23 cellular contexts compared by ENCODE assay signal in genomic region chr10:14592566-14592965, GRCh38.
DNase-seq lines count a peak whose midpoint lies in the region; ATAC-seq, FAIRE-seq and TF ChIP-seq lines count a peak whose summit lies in the region.
"Had no signal": no experiment of that assay in that cellular context is flagged by ENCODE, and none has a peak within 500 bp of the region (broad histone marks: within the 10 kb centered on the region; RNA-seq: fewer than 3 reads in every experiment).

No MANE protein-coding gene starts in this region.

- no peak overlapping the region for H3K14ac ChIP-seq in H9 (ENCODE audit: insufficient read depth, low read length)

- H3K23me2 ChIP-seq in H9 (ENCODE audit: insufficient read length, low read depth, low read length, poor library complexity, severe bottlenecking), result no peaks in the 10 kb centered on the region

- H3K9me3 ChIP-seq in breast epithelium, result no peaks in the 10 kb centered on the region
- H3K9me3 ChIP-seq in H9 (ENCODE audit: control insufficient read depth, low read depth, low read length), result no peaks in the 10 kb centered on the region
- no peaks in the 10 kb centered on the region for H3K9me3 ChIP-seq in GM12878 (replicated peaks; ENCODE audit: control insufficient read depth, insufficient read depth, low read length)
- no peaks in the 10 kb centered on the region for H3K9me3 ChIP-seq in parathyroid adenoma (ENCODE audit: control insufficient read depth, low read length)
- H3K9me3 ChIP-seq: BLaER1 had no signal

- H3T11ph ChIP-seq in H9 (ENCODE audit: low read length), result no peak overlapping the region

- no peak overlapping the region for H2BK120ac ChIP-seq in H9 (ENCODE audit: low read depth, low read length, poor library complexity, severe bottlenecking)

- H4K20me1 ChIP-seq in H9 (ENCODE audit: control insufficient read depth, insufficient read depth, insufficient read length) (no peaks in the 10 kb centered on the region), GM12878 (ENCODE audit: control insufficient read depth, insufficient read depth) (no peaks in the 10 kb centered on the region)

- H3K4me2 ChIP-seq in H9 (ENCODE audit: insufficient read depth, insufficient read length, low read length), result no peak overlapping the region
- no peak overlapping the region for H3K4me2 ChIP-seq in GM12878 (ENCODE audit: control insufficient read depth, insufficient read depth)
- no peak overlapping the region for H3K4me2 ChIP-seq in parathyroid adenoma (ENCODE audit: low read length)
- H3K4me2 ChIP-seq: BLaER1 had no signal

- no peak overlapping the region for H4K8ac ChIP-seq in H9 (replicated peaks; ENCODE audit: insufficient read length, low read depth, low read length)

- H3K36me3 Mint-ChIP-seq in MCF 10A (ENCODE audit: insufficient read depth, unreplicated experiment) (peaks cover 7% of the 10 kb centered on the region), H9 (ENCODE audit: insufficient read depth in 1 of 3, low read depth in 3 of 3) (peaks cover 5 to 18% (median 16%) of the 10 kb centered on the region in 3 experiments; a peak in 6 of 7 replicates), immature natural killer cell (peaks cover 7 to 25% (median 14%) of the 10 kb centered on the region in 3 donors)

- WGBS in H9 (ENCODE audit: extremely low coverage, insufficient read length, low lambda C conversion rate), result no CpG with 5 or more reads among the region's 6 CpGs
- WGBS in GM12878 (ENCODE audit: insufficient coverage, insufficient replicate concordance, low lambda C conversion rate, missing lambda C conversion rate), result 72% methylated on average over 6 of the region's 6 CpGs

- no peak overlapping the region for H2BK12ac ChIP-seq in H9 (ENCODE audit: insufficient read length, low read depth, low read length)

- peaks cover 22% of the 10 kb centered on the region for H3K4me1 Mint-ChIP-seq in MCF 10A (ENCODE audit: insufficient read depth, unreplicated experiment)
- peaks cover 24% of the 10 kb centered on the region in 2 experiments for H3K4me1 Mint-ChIP-seq in H9
- peaks cover 65 to 85% of the 10 kb centered on the region in 2 donors for H3K4me1 Mint-ChIP-seq in immature natural killer cell

- SMC1A ChIA-PET in GM12878 (lab: Charles Lee; ENCODE audit: uncharacterized antibody, unreplicated experiment), result interaction anchor here (1.1 to 1.2 kb wide), 2 partner anchors 14 to 50 kb away, joined by 3 read pairs; no protein-coding TSS in a partner anchor

- RAD21 ChIA-PET in GM12878 (lab: Charles Lee; ENCODE audit: unreplicated experiment), result interaction anchor here (1.3 to 1.6 kb wide), 2 partner anchors 226 to 230 kb away, joined by 3 to 4 read pairs; no protein-coding TSS in a partner anchor

- no peaks in the 10 kb centered on the region for H3K4me1 ChIP-seq in breast epithelium
- H3K4me1 ChIP-seq in H9 (ENCODE audit: insufficient read depth, low read length), result peaks cover 2% of the 10 kb centered on the region; the same call in 1 of the 2 replicates
- H3K4me1 ChIP-seq in GM12878 (ENCODE audit: control insufficient read depth, insufficient read depth, low read length), result peaks cover 16% of the 10 kb centered on the region
- peaks cover 7% of the 10 kb centered on the region for H3K4me1 ChIP-seq in parathyroid adenoma

- H2BK20ac ChIP-seq in H9 (ENCODE audit: low read depth, low read length, poor library complexity, severe bottlenecking), result no peak overlapping the region

- no peak for FAIRE-seq in GM12878 (lab: Jason Lieb, UNC)
- no peak for FAIRE-seq in RCC 7860 (lab: Jason Lieb, UNC)
- FAIRE-seq: astrocyte, D721Med, GM18507, H54 had no signal

- H3K27ac Mint-ChIP-seq in MCF 10A (ENCODE audit: low read depth, unreplicated experiment) (no peak overlapping the region), H9 (0 out of 7 replicates have a peak overlapping the region, but pooled peaks of 1 of the 3 experiments have one; percentile 79), immature natural killer cell (peak overlapping the region in 3 of 6 donors; percentile 32 to 65 (median 47))
- H3K27ac Mint-ChIP-seq: activated CD4-positive, alpha-beta T cell treated with anti-CD3 and anti-CD28 coated beads for 36 hours; activated naive CD4-positive, alpha-beta T cell treated with anti-CD3 and anti-CD28 coated beads, Interleukin-2, amount 50 U/mL, for 72 hours had no signal

- H2BK5ac ChIP-seq in H9 (ENCODE audit: insufficient read length, low read length), result no peak overlapping the region

- ATAC-seq in GM12878, result no peak
- ATAC-seq: activated CD4-positive, alpha-beta T cell treated with anti-CD3 and anti-CD28 coated beads for 36 hours; activated naive CD4-positive, alpha-beta T cell treated with anti-CD3 and anti-CD28 coated beads, Interleukin-2, amount 50 U/mL, for 72 hours had no signal

- no peak overlapping the region for H3K23ac ChIP-seq in H9 (ENCODE audit: insufficient read length, low read depth, low read length)

- TF ChIP-seq RAD21 in GM12878 (IDR thresholded peaks at IDR 0.05; ENCODE audit: insufficient read depth, low read depth, low read length), result no peak

- DNase-seq in breast epithelium (ENCODE audit: low spot score in 2 of 2), result no peak
- no peak for DNase-seq in MCF 10A (ENCODE audit: unreplicated experiment)
- DNase-seq in H9, result peak; percentile 14
- DNase-seq in GM12878 (ENCODE audit: low read depth, low spot score), result no peak
- no peak for DNase-seq in immature natural killer cell
- no peak for DNase-seq in RCC 7860 (ENCODE audit: low spot score)
- DNase-seq in SW480 (ENCODE audit: low spot score), result no peak
- DNase-seq: activated CD4-positive, alpha-beta T cell treated with anti-CD3 and anti-CD28 coated beads for 36 hours; cerebellar nuclear complex; islet precursor cell; MM.1S; NCI-H1417 treated with DMSO at 0.1 percent for 48 hours; NCI-H526; stimulated activated CD4-positive, alpha-beta T cell treated with anti-CD3 and anti-CD28 coated beads, Interleukin-12 subunit alpha, Interleukin-12 subunit beta, amount 100 ng/mL, for 4 hours; stimulated activated CD4-positive, alpha-beta T cell treated with anti-CD3 and anti-CD28 coated beads, Interleukin-4, amount 100 ng/mL, for 4 hours; SW 1271 had no signal

- no peak overlapping the region for H3K4me3 ChIP-seq in breast epithelium
- H3K4me3 ChIP-seq in GM12878, result no peak overlapping the region
- no peak overlapping the region for H3K4me3 ChIP-seq in parathyroid adenoma (ENCODE audit: low read depth, low read length)
- H3K4me3 ChIP-seq: BLaER1 had no signal

- H3K56ac ChIP-seq in H9 (ENCODE audit: insufficient read length, low read depth, low read length), result no peak overlapping the region

- no peak overlapping the region for H2AK5ac ChIP-seq in H9 (ENCODE audit: insufficient read length, low read length)

- H3K18ac ChIP-seq in H9 (ENCODE audit: insufficient read length, low read depth, low read length), result no peak overlapping the region

- no peak overlapping the region for H2AFZ ChIP-seq in H9 (ENCODE audit: low read length)
- no peak overlapping the region for H2AFZ ChIP-seq in GM12878 (ENCODE audit: control insufficient read depth, low read depth, low read length)
- no peak overlapping the region for H2AFZ ChIP-seq in parathyroid adenoma

- H3K36me3 ChIP-seq in breast epithelium (no peaks in the 10 kb centered on the region), GM12878 (ENCODE audit: control insufficient read depth in 2 of 2, insufficient read depth in 2 of 2, low read length in 1 of 2) (peaks cover 3 to 9% of the 10 kb centered on the region in 2 experiments; a peak in 3 of 4 replicates), parathyroid adenoma (ENCODE audit: control insufficient read depth, insufficient read depth, low read length) (no peaks in the 10 kb centered on the region)

- peak overlapping the region; percentile 0 to 9 for H3K27ac ChIP-seq in breast epithelium
- H3K27ac ChIP-seq in H9 (ENCODE audit: insufficient read length, low read depth, low read length), result no peak overlapping the region
- H3K27ac ChIP-seq in GM12878 (ENCODE audit: control insufficient read depth, insufficient read depth), result no peak overlapping the region
- peak overlapping the region; percentile 8 for H3K27ac ChIP-seq in parathyroid adenoma
- H3K27ac ChIP-seq: BLaER1 had no signal

- no peaks in the 10 kb centered on the region for H3K27me3 ChIP-seq in breast epithelium
- no peaks in the 10 kb centered on the region for H3K27me3 ChIP-seq in H9 (ENCODE audit: insufficient read depth, low read length)
- H3K27me3 ChIP-seq in GM12878 (replicated peaks in 1 of 2; ENCODE audit: control insufficient read depth in 2 of 2, insufficient read depth in 2 of 2, low read length in 1 of 2), result no peaks in the 10 kb centered on the region
- H3K27me3 ChIP-seq in parathyroid adenoma (ENCODE audit: control insufficient read depth, insufficient read depth, low read length), result no peaks in the 10 kb centered on the region
- H3K27me3 ChIP-seq: BLaER1 had no signal

- TF ChIP-seq EP300 in GM12878 (IDR thresholded peaks at IDR 0.05; ENCODE audit: borderline replicate concordance in 1 of 2, control insufficient read depth in 1 of 2, low read depth in 2 of 2, low read length in 2 of 2), result no peak

- H3K9ac ChIP-seq in H9 (ENCODE audit: extremely low read depth, insufficient read length, low read length) (no peak overlapping the region), GM12878 (ENCODE audit: control insufficient read depth, insufficient read depth, low read length) (no peak overlapping the region), parathyroid adenoma (no peak overlapping the region)
- H3K9ac ChIP-seq: BLaER1 had no signal

- H4K91ac ChIP-seq in H9 (ENCODE audit: insufficient read length, low read depth, low read length), result no peak overlapping the region

- intact Hi-C loops in breast epithelium (cut with DNase I; ENCODE audit: low total_unique reads) (no loop called here), MCF 10A (cut with micrococcal nuclease) (no loop called here), GM12878 (cut with micrococcal nuclease; ENCODE audit: unreplicated experiment) (no loop called here)

- H3K4me3 Mint-ChIP-seq in MCF 10A (ENCODE audit: unreplicated experiment) (no peak overlapping the region), H9 (no peak overlapping the region), immature natural killer cell (no peak overlapping the region)
- H3K4me3 Mint-ChIP-seq: activated CD4-positive, alpha-beta T cell treated with anti-CD3 and anti-CD28 coated beads for 36 hours had no signal

- H3K9me3 Mint-ChIP-seq in MCF 10A (ENCODE audit: unreplicated experiment), result no peaks in the 10 kb centered on the region
- H3K9me3 Mint-ChIP-seq in H9, result no peaks in the 10 kb centered on the region
- H3K9me3 Mint-ChIP-seq in immature natural killer cell, result no peaks in the 10 kb centered on the region
- H3K9me3 Mint-ChIP-seq: activated naive CD4-positive, alpha-beta T cell treated with anti-CD3 and anti-CD28 coated beads, Interleukin-2, amount 50 U/mL, for 72 hours had no signal

- BruUV-seq in MCF 10A (replicated peaks; lab: Mats Ljungman, UMichigan) (no TSS peak), GM12878 (replicated peaks; lab: Mats Ljungman, UMichigan) (TSS peak; percentile 1)

- H3K27me3 Mint-ChIP-seq in MCF 10A (ENCODE audit: insufficient read depth, unreplicated experiment), result no peaks in the 10 kb centered on the region
- H3K27me3 Mint-ChIP-seq in H9 (ENCODE audit: low read depth), result no peaks in the 10 kb centered on the region
- peaks cover 0 to 6% (median 0%) of the 10 kb centered on the region in 3 donors for H3K27me3 Mint-ChIP-seq in immature natural killer cell (ENCODE audit: low read depth in 3 of 3)
- H3K27me3 Mint-ChIP-seq: activated CD4-positive, alpha-beta T cell treated with anti-CD3 and anti-CD28 coated beads for 36 hours had no signal

- no peak overlapping the region for H4K5ac ChIP-seq in H9 (ENCODE audit: insufficient read length, low read depth, low read length)

- H2BK15ac ChIP-seq in H9 (ENCODE audit: low read depth, low read length), result no peak overlapping the region

- CTCF ChIA-PET in MCF 10A (lab: Yijun Ruan, JAX) (interaction anchor here (0.5 kb wide), 1 partner anchor 65 kb away, joined by 3 read pairs; no protein-coding TSS in a partner anchor), GM12878 (lab: Yijun Ruan, JAX) (interaction anchor here (1.1 to 1.3 kb wide), 2 partner anchors 39 to 55 kb away, joined by 3 to 4 read pairs; no protein-coding TSS in a partner anchor)

- POLR2A ChIA-PET in MCF 10A (lab: Yijun Ruan, JAX) (interaction anchor here (1.8 to 2.8 kb wide), 2 partner anchors 10 to 245 kb away, joined by 6 to 8 read pairs; partner anchors contain the start of genes CDNF, HSPA14 and MSANTD7), GM12878 (lab: Charles Lee) (no interaction called here)

- TF ChIP-seq POLR2A in breast epithelium (IDR thresholded peaks at IDR 0.05) (no peak), GM12878 (IDR thresholded peaks at IDR 0.05; ENCODE audit: low read depth, low read length) (no peak)

- no peak for TF ChIP-seq CTCF in breast epithelium (IDR thresholded peaks at IDR 0.05)
- no peak for TF ChIP-seq CTCF in MCF 10A (IDR thresholded peaks at IDR 0.05; ENCODE audit: unreplicated experiment)
- TF ChIP-seq CTCF in H9 (conservative IDR thresholded peaks at IDR 0.05), result no peak
- TF ChIP-seq CTCF in GM12878 (IDR thresholded peaks at IDR 0.05 in 2 of 3, conservative IDR thresholded peaks at IDR 0.05 in 1 of 3; ENCODE audit: control insufficient read depth in 2 of 3, extremely low read depth in 1 of 3, insufficient read depth in 1 of 3, low read depth in 3 of 3, low read length in 3 of 3), result no peak
- TF ChIP-seq CTCF in parathyroid adenoma (IDR thresholded peaks at IDR 0.05), result no peak

- H3K79me2 ChIP-seq in H9 (ENCODE audit: insufficient read depth, low read length) (no peaks in the 10 kb centered on the region; the same call in 1 of the 2 replicates), GM12878 (ENCODE audit: control insufficient read depth, insufficient read depth, low read length) (peaks cover 39% of the 10 kb centered on the region), parathyroid adenoma (peaks cover 38% of the 10 kb centered on the region)

- in situ Hi-C loops in GM12878 (cut with MboI), result no loop called here

- H3K4ac ChIP-seq in H9 (ENCODE audit: low read depth, low read length), result no peak overlapping the region

- peaks cover 4% of the 10 kb centered on the region for H3K79me1 ChIP-seq in H9 (ENCODE audit: insufficient read depth, low read depth, low read length, poor library complexity, severe bottlenecking)

Comparison
In these comparisons a context has a peak if more than half of its experiments do, and no peak if none do; other contexts are left out.
1. H3K27ac ChIP-seq: peak in breast epithelium (2 of 2) and parathyroid adenoma (single experiment); none in H9 (single experiment) and GM12878 (single experiment).